In genomic region chr12:47111854-47112253, GRCh38 we compare ENCODE assay signal across 16 cellular contexts. TPM values are rescaled to one million over a fixed set of nuclear protein-coding genes. Genes with fewer than 3 reads are reported as not detected.
A peak's percentile ranks its signal among the peaks of the same experiment; 100 is the strongest.
DNase-seq lines count a peak whose midpoint lies in the region; ATAC-seq and TF ChIP-seq lines count a peak whose summit lies in the region.
"Had no signal": no experiment of that assay in that cellular context is flagged by ENCODE, and none has a peak within 500 bp of the region (broad histone marks: within the 10 kb centered on the region; RNA-seq: fewer than 3 reads in every experiment).

No MANE protein-coding gene starts in this region.

- H3K27ac ChIP-seq in trophoblast cell (ENCODE audit: low read depth, low read length) (no peak overlapping the region), right atrium auricular region (no peak overlapping the region)
- H3K27ac ChIP-seq: PC-9 had no signal

- no peak overlapping the region for H2BK5ac ChIP-seq in trophoblast cell (ENCODE audit: low read depth, low read length, poor library complexity)

- H3K4me2 ChIP-seq in trophoblast cell (ENCODE audit: low read length) = no peak overlapping the region
- H3K4me2 ChIP-seq: PC-9 had no signal

- no peaks in the 10 kb centered on the region for H3K79me1 ChIP-seq in trophoblast cell (ENCODE audit: low read length)

- no peak overlapping the region for H3K4me3 ChIP-seq in trophoblast cell (ENCODE audit: low read depth, low read length)
- no peak overlapping the region for H3K4me3 ChIP-seq in right atrium auricular region
- H3K4me3 ChIP-seq: K562, PC-9 had no signal

- H3K9me3 ChIP-seq in T-helper 17 cell (ENCODE audit: control insufficient read depth, low read length, poor library complexity, severe bottlenecking) (no peaks in the 10 kb centered on the region), trophoblast cell (ENCODE audit: insufficient read depth, low read depth, low read length) (no peaks in the 10 kb centered on the region), right atrium auricular region (no peaks in the 10 kb centered on the region)

- no peak overlapping the region for H3K23ac ChIP-seq in trophoblast cell (ENCODE audit: low read length)

- no peaks in the 10 kb centered on the region for H3K27me3 ChIP-seq in trophoblast cell (ENCODE audit: insufficient read depth, low read length)
- H3K27me3 ChIP-seq in right atrium auricular region = no peaks in the 10 kb centered on the region

- DNase-seq in activated T-cell treated with anti-CD3 and anti-CD28 coated beads, Interleukin-2, amount 50 U/mL, for 4 hours = no peak
- DNase-seq in activated T-cell treated with anti-CD3 and anti-CD28 coated beads for 4 hours = no peak
- no peak for DNase-seq in T-helper 17 cell
- DNase-seq in activated naive CD8-positive, alpha-beta T cell treated with anti-CD3 and anti-CD28 coated beads for 36 hours = no peak
- no peak for DNase-seq in trophoblast cell
- DNase-seq in right atrium auricular region (ENCODE audit: low spot score) = no peak
- DNase-seq in GF-D8 (lab: John Stamatoyannopoulos, UW) = no peak
- DNase-seq: C1 segment of cervical spinal cord, DMS 273 treated with DMSO at 0.1 percent for 48 hours, NCI-H1048, NCI-H1436 treated with DMSO at 0.1 percent for 48 hours, NCI-H2029 treated with DMSO at 0.1 percent for 48 hours, NCI-H748 treated with DMSO at 0.1 percent for 48 hours, PC-9 had no signal

- no peak overlapping the region for H3K4ac ChIP-seq in trophoblast cell (ENCODE audit: low read depth, low read length)

- H2AFZ ChIP-seq in trophoblast cell (ENCODE audit: insufficient read depth, low read length, poor library complexity) = no peak overlapping the region
- H2AFZ ChIP-seq: PC-9 had no signal

- H3K9ac ChIP-seq in trophoblast cell (ENCODE audit: low read length) = peak overlapping the region; percentile 70

- TF ChIP-seq CTCF in right atrium auricular region (IDR thresholded peaks at IDR 0.05) = no peak

- H4K8ac ChIP-seq in trophoblast cell (ENCODE audit: low read depth, low read length) = no peak overlapping the region

- H2AK5ac ChIP-seq in trophoblast cell (ENCODE audit: low read length) = no peak overlapping the region

- no peak overlapping the region for H4K12ac ChIP-seq in trophoblast cell (ENCODE audit: low read depth, low read length)

- WGBS in trophoblast cell (ENCODE audit: extremely low coverage, insufficient coverage, insufficient read length) = no CpG with 5 or more reads among the region's 6 CpGs

- H3K9me3 Mint-ChIP-seq in activated T-cell treated with anti-CD3 and anti-CD28 coated beads, Interleukin-2, amount 50 U/mL, for 4 hours = no peaks in the 10 kb centered on the region
- no peaks in the 10 kb centered on the region for H3K9me3 Mint-ChIP-seq in activated naive CD8-positive, alpha-beta T cell treated with anti-CD3 and anti-CD28 coated beads for 36 hours

- peaks cover 24% of the 10 kb centered on the region for H3K36me3 Mint-ChIP-seq in activated T-cell treated with anti-CD3 and anti-CD28 coated beads, Interleukin-2, amount 50 U/mL, for 4 hours (ENCODE audit: insufficient read depth)
- H3K36me3 Mint-ChIP-seq in T-helper 17 cell (ENCODE audit: low read depth) = peaks cover 4% of the 10 kb centered on the region
- peaks cover 36% of the 10 kb centered on the region for H3K36me3 Mint-ChIP-seq in activated naive CD8-positive, alpha-beta T cell treated with anti-CD3 and anti-CD28 coated beads for 36 hours

- peak overlapping the region; percentile 40 for H3K4me3 Mint-ChIP-seq in activated T-cell treated with anti-CD3 and anti-CD28 coated beads, Interleukin-2, amount 50 U/mL, for 4 hours
- peak overlapping the region; percentile 67 for H3K4me3 Mint-ChIP-seq in T-helper 17 cell
- H3K4me3 Mint-ChIP-seq in activated naive CD8-positive, alpha-beta T cell treated with anti-CD3 and anti-CD28 coated beads for 36 hours = no peak overlapping the region

- peak in 1 of 2 donors; percentile 18 for ATAC-seq in activated T-cell treated with anti-CD3 and anti-CD28 coated beads, Interleukin-2, amount 50 U/mL, for 4 hours
- ATAC-seq in T-helper 17 cell (no peak), GM18907 (IDR thresholded peaks at IDR 0.05; ENCODE audit: unreplicated experiment) (no peak)
- ATAC-seq: K562 had no signal

- no peaks in the 10 kb centered on the region for H3K36me3 ChIP-seq in trophoblast cell (ENCODE audit: control insufficient read depth in 1 of 2, insufficient read depth in 2 of 2, low read length in 2 of 2)
- H3K36me3 ChIP-seq in right atrium auricular region = no peaks in the 10 kb centered on the region

- peaks cover 33% of the 10 kb centered on the region for H3K4me1 Mint-ChIP-seq in activated T-cell treated with anti-CD3 and anti-CD28 coated beads, Interleukin-2, amount 50 U/mL, for 4 hours (ENCODE audit: low read depth)
- peaks cover 21% of the 10 kb centered on the region for H3K4me1 Mint-ChIP-seq in T-helper 17 cell
- H3K4me1 Mint-ChIP-seq in activated naive CD8-positive, alpha-beta T cell treated with anti-CD3 and anti-CD28 coated beads for 36 hours = peaks cover 46% of the 10 kb centered on the region

- H2BK120ac ChIP-seq in trophoblast cell (ENCODE audit: insufficient read depth, low read length, poor library complexity) = no peak overlapping the region

- no peak overlapping the region for H3K14ac ChIP-seq in trophoblast cell (ENCODE audit: low read length)

- H3K79me2 ChIP-seq in trophoblast cell (ENCODE audit: control insufficient read depth, insufficient read depth, low read length, poor library complexity) = no peaks in the 10 kb centered on the region

- no peaks in the 10 kb centered on the region for H3K27me3 Mint-ChIP-seq in activated T-cell treated with anti-CD3 and anti-CD28 coated beads, Interleukin-2, amount 50 U/mL, for 4 hours (ENCODE audit: low read depth)
- H3K27me3 Mint-ChIP-seq in T-helper 17 cell = no peaks in the 10 kb centered on the region
- H3K27me3 Mint-ChIP-seq in activated naive CD8-positive, alpha-beta T cell treated with anti-CD3 and anti-CD28 coated beads for 36 hours = no peaks in the 10 kb centered on the region

- H4K91ac ChIP-seq in trophoblast cell (ENCODE audit: low read depth, low read length) = no peak overlapping the region

- H3K27ac Mint-ChIP-seq in T-helper 17 cell = peak overlapping the region; percentile 81
- peak overlapping the region; percentile 78 for H3K27ac Mint-ChIP-seq in activated naive CD8-positive, alpha-beta T cell treated with anti-CD3 and anti-CD28 coated beads for 36 hours

- H2BK12ac ChIP-seq in trophoblast cell (ENCODE audit: low read length) = no peak overlapping the region

- no peak overlapping the region for H3K18ac ChIP-seq in trophoblast cell (ENCODE audit: low read length)

- H3K4me1 ChIP-seq in trophoblast cell (ENCODE audit: control insufficient read depth in 1 of 2, insufficient read depth in 2 of 2, low read length in 2 of 2) = no peaks in the 10 kb centered on the region
- H3K4me1 ChIP-seq in right atrium auricular region = no peaks in the 10 kb centered on the region

RNA-seq across cellular contexts. Expression of gene AMIGO2, which starts 32.1 kb away (rescaled TPM):
- total RNA-seq in activated T-cell treated with anti-CD3 and anti-CD28 coated beads, Interleukin-2, amount 50 U/mL, for 4 hours = 10 to 100 TPM; 27.8 to 39.7 (median 30.4) TPM
- total RNA-seq in T-helper 17 cell (1 to 10 TPM; 8.0 to 9.1 TPM), right atrium auricular region (1 to 10 TPM; 2.3 to 5.8 TPM)
- 10 to 100 TPM; 19.0 to 20.6 TPM for total RNA-seq in activated naive CD8-positive, alpha-beta T cell treated with anti-CD3 and anti-CD28 coated beads for 36 hours
- polyA plus RNA-seq in trophoblast cell (2013) = 8.3 TPM in 2 replicates

RNA-seq across cellular contexts. Expression of gene PCED1B, which starts 32.4 kb away (rescaled TPM):
- 10 to 100 TPM; 57.1 to 78.2 (median 71.2) TPM for total RNA-seq in activated T-cell treated with anti-CD3 and anti-CD28 coated beads, Interleukin-2, amount 50 U/mL, for 4 hours
- total RNA-seq in T-helper 17 cell (10 to 100 TPM; 48.6 to 54.2 TPM), right atrium auricular region (1 to 10 TPM in 1 of 2 donors, under 1 TPM in 1; 0.98 to 1.4 TPM)
- 100 to 1,000 TPM; 117 TPM for total RNA-seq in activated naive CD8-positive, alpha-beta T cell treated with anti-CD3 and anti-CD28 coated beads for 36 hours
- polyA plus RNA-seq in trophoblast cell (2013) = 2.5 and 2.6 TPM in 2 replicates

Comparison
In these comparisons a context has a peak if more than half of its experiments do, and no peak if none do; other contexts are left out.
1. RNA of gene PCED1B, which starts 32.4 kb away (total RNA-seq): 117 TPM in activated naive CD8-positive, alpha-beta T cell treated with anti-CD3 and anti-CD28 coated beads for 36 hours, 57.1 to 78.2 TPM in activated T-cell treated with anti-CD3 and anti-CD28 coated beads, Interleukin-2, amount 50 U/mL, for 4 hours and 48.6 to 54.2 TPM in T-helper 17 cell; 0.98 to 1.4 TPM in right atrium auricular region; every median in the first group is over 10 times any median in the second.